19 cellular contexts compared by ENCODE assay signal in genomic region chr2:233287871-233288270, GRCh38. TPM values are rescaled to one million over a fixed set of nuclear protein-coding genes. Genes with fewer than 3 reads are reported as not detected.
A peak's percentile ranks its signal among the peaks of the same experiment; 100 is the strongest.
DNase-seq lines count a peak whose midpoint lies in the region; ATAC-seq and TF ChIP-seq lines count a peak whose summit lies in the region.
"Had no signal": no experiment of that assay in that cellular context is flagged by ENCODE, and none has a peak within 500 bp of the region (broad histone marks: within the 10 kb centered on the region; RNA-seq: fewer than 3 reads in every experiment).

No MANE protein-coding gene starts in this region.

- in situ Hi-C loops in ACHN (cut with HindIII; ENCODE audit: low pct_ligation_motif_present, low pct_unique_long_range_greater_than_20kb, low sequenced_read_pairs) = no loop called here

- H3K27me3 ChIP-seq in dorsolateral prefrontal cortex = no peaks in the 10 kb centered on the region

- DNase-seq in Ammon's horn (ENCODE audit: low spot score) (peak; percentile 46), dorsolateral prefrontal cortex (peak in 7 of 10 donors; percentile 10 to 69 (median 58)), occipital lobe (lab: John Stamatoyannopoulos, UW) (peak; percentile 22), ACHN (no peak), COR-L47 (lab: John Stamatoyannopoulos, UW) (no peak), DMS153 (lab: John Stamatoyannopoulos, UW) (no peak)
- DNase-seq: CD8-positive, alpha-beta T cell; EL; GOT3; KG1; NCI-H1048; NCI-H146; NCI-H69; NK-92 treated with Interleukin-12 subunit alpha and Interleukin-12 subunit beta, amount 100 ng/mL, for 24 hours; OCI-M1; RPMI8226 had no signal

- TF ChIP-seq CTCF in 22Rv1 (IDR thresholded peaks at IDR 0.05) = no peak
- no peak for TF ChIP-seq CTCF in dorsolateral prefrontal cortex (IDR thresholded peaks at IDR 0.05 in 54 of 56, conservative IDR thresholded peaks at IDR 0.05 in 2 of 56; ENCODE audit: low read depth in 1 of 56, partially characterized antibody in 56 of 56)

- no peak for ATAC-seq in HG03571 (IDR thresholded peaks at IDR 0.05; ENCODE audit: unreplicated experiment)
- ATAC-seq: CD8-positive, alpha-beta T cell had no signal

- H3K4me3 ChIP-seq in dorsolateral prefrontal cortex = no peak overlapping the region

- peak overlapping the region; percentile 93 for H3K27ac ChIP-seq in 22Rv1
- peak overlapping the region in 47 of 59 donors; percentile 15 to 89 (median 72) for H3K27ac ChIP-seq in dorsolateral prefrontal cortex

- intact Hi-C loops in dorsolateral prefrontal cortex (cut with DNase I) = loop anchor here in 1 of 2 donors (10.0 kb wide), 1 partner anchor 67 kb away; the partner anchor contains the start of gene DGKD

RNA-seq across cellular contexts. Expression of gene SAG, which starts 19.7 kb away (rescaled TPM):
- total RNA-seq in dorsolateral prefrontal cortex (1 to 10 TPM in 6 of 120 experiments, under 1 TPM in 17, not detected in 97; 0.07 to 3.2 (median 0.61) TPM), occipital lobe (not detected)
- total RNA-seq: M059J had no signal

RNA-seq across cellular contexts. Expression of gene ATG16L1, which starts 36.4 kb away (rescaled TPM):
- total RNA-seq in dorsolateral prefrontal cortex (10 to 100 TPM; 32.3 to 74.5 (median 53.4) TPM), occipital lobe (36.7 TPM)

Comparison
In these comparisons a context has a peak if more than half of its experiments do, and no peak if none do; other contexts are left out.
1. DNase-seq: peak in Ammon's horn (single experiment), dorsolateral prefrontal cortex (7 of 10) and occipital lobe (single experiment); none in ACHN (single experiment), COR-L47 (single experiment) and DMS153 (single experiment).